ENCODE assay signal across 2 cellular contexts in the genomic region with DNA sequence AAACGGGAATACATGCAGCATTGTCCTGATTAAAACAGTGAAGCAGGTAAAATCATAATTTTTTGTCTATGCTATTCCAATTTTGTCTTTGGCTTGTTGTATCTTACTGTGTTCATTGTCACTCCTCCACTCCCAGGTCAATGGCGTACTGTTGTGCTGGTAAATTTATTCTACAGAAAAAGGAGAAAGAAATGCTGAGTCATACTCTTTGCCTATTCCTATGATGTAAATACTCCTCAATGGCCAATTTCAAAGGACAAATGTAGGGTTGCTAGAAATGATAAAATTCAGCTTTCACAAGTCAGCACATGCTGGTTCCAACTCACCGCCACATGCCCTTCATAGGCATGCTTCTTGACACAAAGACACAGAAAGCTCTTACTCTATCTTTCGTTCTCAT.
TF ChIP-seq lines count a peak whose summit lies in the region.

No MANE protein-coding gene starts in this region.

TF ChIP-seq in HepG2, 621 proteins besides CTCF, POLR2A, EP300 and RAD21 (continued from another document):
- no peak for TF ChIP-seq IKZF4 (CRISPR knock-in tag; IDR thresholded peaks at IDR 0.05; ENCODE audit: borderline replicate concordance, low read depth, not compliant biosample characterization)
- TF ChIP-seq ZNF260 (CRISPR knock-in tag; IDR thresholded peaks at IDR 0.05; ENCODE audit: borderline replicate concordance, low read depth), result no peak
- no peak for TF ChIP-seq ZFY (CRISPR knock-in tag; IDR thresholded peaks at IDR 0.05)
- peak; percentile 84 to 90 for TF ChIP-seq MAFK (conservative IDR thresholded peaks at IDR 0.05 in 1 of 2, IDR thresholded peaks at IDR 0.05 in 1 of 2; ENCODE audit: low read length in 2 of 2)
- TF ChIP-seq SRF (IDR thresholded peaks at IDR 0.05; ENCODE audit: low read depth, low read length), result no peak
- no peak for TF ChIP-seq FLYWCH1 (CRISPR knock-in tag; IDR thresholded peaks at IDR 0.05)
- TF ChIP-seq TRIM24 (CRISPR knock-in tag; IDR thresholded peaks at IDR 0.05), result no peak
- TF ChIP-seq ZNF550 (CRISPR knock-in tag; IDR thresholded peaks at IDR 0.05; ENCODE audit: borderline replicate concordance), result no peak
- no peak for TF ChIP-seq HBP1 (CRISPR knock-in tag; IDR thresholded peaks at IDR 0.05; ENCODE audit: low read depth)
- TF ChIP-seq, protein P1, sequence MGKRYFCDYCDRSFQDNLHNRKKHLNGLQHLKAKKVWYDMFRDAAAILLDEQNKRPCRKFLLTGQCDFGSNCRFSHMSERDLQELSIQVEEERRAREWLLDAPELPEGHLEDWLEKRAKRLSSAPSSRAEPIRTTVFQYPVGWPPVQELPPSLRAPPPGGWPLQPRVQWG (CRISPR knock-in tag; IDR thresholded peaks at IDR 0.05; ENCODE audit: borderline replicate concordance, low read depth), result no peak
- TF ChIP-seq EZH2 (conservative IDR thresholded peaks at IDR 0.05; ENCODE audit: low read depth, low read length), result no peak
- no peak for TF ChIP-seq SMARCC2 (IDR thresholded peaks at IDR 0.05)
- peak; percentile 85 for TF ChIP-seq MAFF (IDR thresholded peaks at IDR 0.05; ENCODE audit: low read depth, low read length)
- no peak for TF ChIP-seq ZNF383 (CRISPR knock-in tag; IDR thresholded peaks at IDR 0.05; ENCODE audit: borderline replicate concordance)
- no peak for TF ChIP-seq ATF7 (IDR thresholded peaks at IDR 0.05)
- no peak for TF ChIP-seq ATF7 (CRISPR knock-in tag; IDR thresholded peaks at IDR 0.05)
- TF ChIP-seq ZNF720 (CRISPR knock-in tag; IDR thresholded peaks at IDR 0.05), result no peak
- TF ChIP-seq, protein P2, sequence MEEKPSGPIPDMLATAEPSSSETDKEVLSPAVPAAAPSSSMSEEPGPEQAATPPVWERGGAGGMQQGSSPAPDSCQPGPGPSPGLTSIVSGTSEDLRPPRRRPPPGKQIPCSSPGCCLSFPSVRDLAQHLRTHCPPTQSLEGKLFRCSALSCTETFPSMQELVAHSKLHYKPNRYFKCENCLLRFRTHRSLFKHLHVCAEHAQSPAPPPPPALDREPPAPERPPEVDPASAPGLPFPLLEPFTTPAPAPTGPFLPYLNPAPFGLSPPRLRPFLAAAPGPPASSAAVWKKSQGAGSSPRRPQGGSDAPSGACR (CRISPR knock-in tag; IDR thresholded peaks at IDR 0.05), result no peak
- no peak for TF ChIP-seq BHLHE40 (IDR thresholded peaks at IDR 0.05; ENCODE audit: low read length)
- no peak for TF ChIP-seq PLSCR1 (CRISPR knock-in tag; IDR thresholded peaks at IDR 0.05; ENCODE audit: borderline replicate concordance)
- TF ChIP-seq NFE2L2 (IDR thresholded peaks at IDR 0.05; ENCODE audit: low read length), result peak; percentile 90
- no peak for TF ChIP-seq THAP11 (CRISPR knock-in tag; IDR thresholded peaks at IDR 0.05)
- no peak for TF ChIP-seq SIN3A (IDR thresholded peaks at IDR 0.05; ENCODE audit: borderline replicate concordance, low read depth, low read length)
- TF ChIP-seq RORA (CRISPR knock-in tag; IDR thresholded peaks at IDR 0.05), result no peak
TF ChIP-seq in HepG2: peak in this region for 3.

TF ChIP-seq in H1, 55 proteins besides CTCF, POLR2A, EP300 and RAD21 (continued from another document):
- TF ChIP-seq GTF2F1 (IDR thresholded peaks at IDR 0.05; ENCODE audit: borderline replicate concordance, low read depth, low read length), result no peak
- TF ChIP-seq CBX8 (IDR thresholded peaks at IDR 0.05; ENCODE audit: borderline replicate concordance, low read depth, low read length), result no peak
- TF ChIP-seq MAFK (IDR thresholded peaks at IDR 0.05; ENCODE audit: low read depth, low read length), result peak; percentile 76
- peak; percentile 81 for TF ChIP-seq BACH1 (IDR thresholded peaks at IDR 0.05; ENCODE audit: low read length)
